ENCODE assay signal across 14 cellular contexts in the genomic region with DNA sequence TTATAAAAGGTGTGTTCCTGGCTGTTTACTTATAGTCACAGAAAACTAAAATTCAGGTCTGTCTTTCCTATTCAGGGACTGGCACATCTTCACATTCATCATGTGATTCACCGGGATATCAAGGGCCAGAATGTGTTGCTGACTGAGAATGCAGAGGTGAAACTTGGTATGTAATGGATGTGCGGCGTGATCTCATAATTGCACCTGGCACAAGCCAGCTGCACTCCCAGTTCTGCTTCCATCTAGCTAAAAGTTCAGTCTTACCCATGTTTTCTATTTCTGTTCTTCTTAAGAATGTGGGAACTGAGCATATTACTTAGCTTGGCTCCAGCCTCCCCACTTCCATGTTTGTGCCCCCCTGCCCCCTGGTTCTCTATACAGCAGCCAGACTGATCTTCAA.
DNase-seq lines count a peak whose midpoint lies in the region; ATAC-seq and TF ChIP-seq lines count a peak whose summit lies in the region.
"Had no signal": no experiment of that assay in that cellular context is flagged by ENCODE, and none has a peak within 500 bp of the region (broad histone marks: within the 10 kb centered on the region; RNA-seq: fewer than 3 reads in every experiment).

No MANE protein-coding gene starts in this region.

- H3K4me3 ChIP-seq in heart left ventricle (no peak overlapping the region), tibial nerve (no peak overlapping the region), spleen (no peak overlapping the region)
- H3K4me3 ChIP-seq: colonic mucosa, ovary had no signal

- peak overlapping the region in 11 of 12 donors; percentile 18 to 78 (median 65) for H3K27ac ChIP-seq in heart left ventricle
- H3K27ac ChIP-seq in tibial nerve = peak overlapping the region in 3 of 4 donors; percentile 15 to 74 (median 69)
- peak overlapping the region in 1 of 8 donors; percentile 37 for H3K27ac ChIP-seq in spleen
- H3K27ac ChIP-seq: colonic mucosa, ovary had no signal

- TF ChIP-seq CTCF in heart left ventricle (IDR thresholded peaks at IDR 0.05) (no peak), tibial nerve (IDR thresholded peaks at IDR 0.05) (no peak), spleen (IDR thresholded peaks at IDR 0.05 in 8 of 11, conservative IDR thresholded peaks at IDR 0.05 in 3 of 11) (no peak)

- peak overlapping the region; percentile 66 for H3K27ac Mint-ChIP-seq in activated naive CD8-positive, alpha-beta T cell
- H3K27ac Mint-ChIP-seq in immature natural killer cell = no peak overlapping the region

- H3K4me1 ChIP-seq in heart left ventricle (peaks cover 9 to 70% (median 60%) of the 10 kb centered on the region in 12 donors), tibial nerve (peaks cover 0 to 58% (median 18%) of the 10 kb centered on the region in 4 donors), spleen (peaks cover 0 to 61% (median 24%) of the 10 kb centered on the region in 6 donors)
- H3K4me1 ChIP-seq: colonic mucosa had no signal

- no peak for TF ChIP-seq POLR2A in heart left ventricle (IDR thresholded peaks at IDR 0.05)
- TF ChIP-seq POLR2A in tibial nerve (IDR thresholded peaks at IDR 0.05) = no peak
- no peak for TF ChIP-seq POLR2A in spleen (IDR thresholded peaks at IDR 0.05)

- DNase-seq in heart left ventricle = no peak
- no peak for DNase-seq in cardiac septum (ENCODE audit: low spot score)
- no peak for DNase-seq in immature natural killer cell
- no peak for DNase-seq in tibial nerve (ENCODE audit: low spot score in 2 of 2)
- no peak for DNase-seq in NCI-H226
- no peak for DNase-seq in spleen
- DNase-seq: activated T-cell treated with anti-CD3 and anti-CD28 coated beads, Interleukin-2, amount 50 U/mL, for 1 hour; colonic mucosa; left colon; NCI-H146; ovary; stimulated activated CD4-positive, alpha-beta T cell treated with anti-CD3 and anti-CD28 coated beads, Interleukin-15, amount 100 ng/mL, for 24 hours had no signal

- H3K27me3 Mint-ChIP-seq in activated naive CD8-positive, alpha-beta T cell = no peaks in the 10 kb centered on the region
- peaks cover 0 to 7% (median 0%) of the 10 kb centered on the region in 3 donors for H3K27me3 Mint-ChIP-seq in immature natural killer cell (ENCODE audit: low read depth in 3 of 3)

- peaks cover 0 to 82% (median 65%) of the 10 kb centered on the region in 9 donors for H3K36me3 ChIP-seq in heart left ventricle
- peaks cover 0 to 17% (median 0%) of the 10 kb centered on the region in 3 donors for H3K36me3 ChIP-seq in tibial nerve
- peaks cover 0 to 95% (median 22%) of the 10 kb centered on the region in 6 donors for H3K36me3 ChIP-seq in spleen
- H3K36me3 ChIP-seq: colonic mucosa, ovary had no signal

- no peak for ATAC-seq in heart left ventricle
- ATAC-seq in HG03460 (IDR thresholded peaks at IDR 0.05; ENCODE audit: unreplicated experiment) = no peak
- ATAC-seq: left colon had no signal

- peaks cover 60% of the 10 kb centered on the region for H3K4me1 Mint-ChIP-seq in activated naive CD8-positive, alpha-beta T cell (ENCODE audit: low read depth)
- peaks cover 46 to 55% of the 10 kb centered on the region in 2 donors for H3K4me1 Mint-ChIP-seq in immature natural killer cell

- peaks cover 10% of the 10 kb centered on the region for H3K36me3 Mint-ChIP-seq in activated naive CD8-positive, alpha-beta T cell
- peaks cover 15 to 27% (median 17%) of the 10 kb centered on the region in 3 donors for H3K36me3 Mint-ChIP-seq in immature natural killer cell

- intact Hi-C loops in heart left ventricle (cut with DNase I) (loop anchor here in 5 of 10 donors (1.0 to 10.0 kb wide), 5 partner anchors 37 to 132 kb away; a partner anchor contains a TSS), cardiac septum (cut with DNase I) (loop anchor here (5.0 kb wide), 1 partner anchor 272 kb away; no protein-coding TSS in a partner anchor), spleen (cut with DNase I; ENCODE audit: low total_unique reads) (no loop called here)

- no peaks in the 10 kb centered on the region for H3K9me3 Mint-ChIP-seq in activated naive CD8-positive, alpha-beta T cell (ENCODE audit: low read depth)
- no peaks in the 10 kb centered on the region for H3K9me3 Mint-ChIP-seq in immature natural killer cell

- no peaks in the 10 kb centered on the region for H3K9me3 ChIP-seq in heart left ventricle
- H3K9me3 ChIP-seq in tibial nerve = no peaks in the 10 kb centered on the region
- H3K9me3 ChIP-seq in spleen = no peaks in the 10 kb centered on the region
- H3K9me3 ChIP-seq: colonic mucosa, ovary had no signal

- no peak for TF ChIP-seq EP300 in tibial nerve (IDR thresholded peaks at IDR 0.05)

- H3K27me3 ChIP-seq in heart left ventricle (no peaks in the 10 kb centered on the region), tibial nerve (no peaks in the 10 kb centered on the region), spleen (replicated peaks in 1 of 7) (no peaks in the 10 kb centered on the region)
- H3K27me3 ChIP-seq: colonic mucosa, ovary had no signal

- WGBS in heart left ventricle, 4 donors = 61 to 71% (median 63%) methylated on average over 3 of the region's 3 CpGs
- 91 to 93% methylated on average over 3 of the region's 3 CpGs for WGBS in tibial nerve, 2 donors
- WGBS in spleen, 5 donors = 88 to 94% (median 90%) methylated on average over 3 of the region's 3 CpGs

- peak overlapping the region; percentile 36 for H3K4me3 Mint-ChIP-seq in activated naive CD8-positive, alpha-beta T cell
- peak overlapping the region in 3 of 5 donors; percentile 0 to 32 (median 3) for H3K4me3 Mint-ChIP-seq in immature natural killer cell
